ENCODE assay signal across 31 cellular contexts in genomic region chr11:37422511-37422910, GRCh38.
"Had no signal": no experiment of that assay in that cellular context is flagged by ENCODE, and none has a peak within 500 bp of the region (broad histone marks: within the 10 kb centered on the region; RNA-seq: fewer than 3 reads in every experiment).

No MANE protein-coding gene starts in this region.

- H3K36me3 Mint-ChIP-seq: activated CD4-positive, alpha-beta memory T cell treated with anti-CD3 and anti-CD28 coated beads for 36 hours; activated CD8-positive, alpha-beta memory T cell treated with anti-CD3 and anti-CD28 coated beads, Interleukin-2, amount 10 ng/mL, durations not matched to agents 7 days and 5 days; activated naive CD4-positive, alpha-beta T cell treated with anti-CD3 and anti-CD28 coated beads, Interleukin-2, amount 10 ng/mL, durations not matched to agents 7 days and 5 days; activated naive CD8-positive, alpha-beta T cell treated with anti-CD3 and anti-CD28 coated beads, Interleukin-2, amount 10 ng/mL, durations not matched to agents 7 days and 5 days had no signal

- H3K36me3 ChIP-seq: brain microvascular endothelial cell, esophagus squamous epithelium, gastroesophageal sphincter, heart right ventricle had no signal

- H3K27ac ChIP-seq: brain microvascular endothelial cell, epithelial cell of prostate, esophagus squamous epithelium, gastroesophageal sphincter, heart right ventricle had no signal

- H3K27me3 ChIP-seq: brain microvascular endothelial cell, esophagus squamous epithelium, gastroesophageal sphincter, heart right ventricle had no signal

- H3K27me3 Mint-ChIP-seq: activated CD4-positive, alpha-beta memory T cell treated with anti-CD3 and anti-CD28 coated beads for 36 hours; activated CD4-positive, alpha-beta T cell treated with anti-CD3 and anti-CD28 coated beads for 36 hours; activated CD4-positive, alpha-beta T cell treated with anti-CD3 and anti-CD28 coated beads, Interleukin-2, amount 10 ng/mL, durations not matched to agents 24 days and 14 days; activated CD8-positive, alpha-beta memory T cell treated with anti-CD3 and anti-CD28 coated beads, Interleukin-2, amount 10 ng/mL, durations not matched to agents 7 days and 5 days; activated naive CD4-positive, alpha-beta T cell treated with anti-CD3 and anti-CD28 coated beads, Interleukin-2, amount 10 ng/mL, durations not matched to agents 7 days and 5 days; activated naive CD8-positive, alpha-beta T cell treated with anti-CD3 and anti-CD28 coated beads, Interleukin-2, amount 10 ng/mL, durations not matched to agents 7 days and 5 days; effector memory CD8-positive, alpha-beta T cell had no signal

- H3K27ac Mint-ChIP-seq: activated CD4-positive, alpha-beta memory T cell treated with anti-CD3 and anti-CD28 coated beads for 36 hours; activated CD4-positive, alpha-beta T cell treated with anti-CD3 and anti-CD28 coated beads for 36 hours; activated CD4-positive, alpha-beta T cell treated with anti-CD3 and anti-CD28 coated beads, Interleukin-2, amount 10 ng/mL, durations not matched to agents 24 days and 14 days; activated CD8-positive, alpha-beta memory T cell treated with anti-CD3 and anti-CD28 coated beads, Interleukin-2, amount 10 ng/mL, durations not matched to agents 7 days and 5 days; activated CD8-positive, alpha-beta T cell treated with anti-CD3 and anti-CD28 coated beads, Interleukin-2, amount 10 ng/mL, durations not matched to agents 7 days and 5 days; activated naive CD4-positive, alpha-beta T cell treated with anti-CD3 and anti-CD28 coated beads, Interleukin-2, amount 10 ng/mL, durations not matched to agents 7 days and 5 days; activated naive CD4-positive, alpha-beta T cell treated with anti-CD3 and anti-CD28 coated beads, Interleukin-2, amount 50 U/mL, for 72 hours; activated naive CD8-positive, alpha-beta T cell treated with anti-CD3 and anti-CD28 coated beads, Interleukin-2, amount 10 ng/mL, durations not matched to agents 7 days and 5 days; effector memory CD8-positive, alpha-beta T cell had no signal

- H3K4me3 Mint-ChIP-seq: activated CD4-positive, alpha-beta memory T cell treated with anti-CD3 and anti-CD28 coated beads for 36 hours; activated CD4-positive, alpha-beta T cell treated with anti-CD3 and anti-CD28 coated beads for 36 hours; activated CD4-positive, alpha-beta T cell treated with anti-CD3 and anti-CD28 coated beads, Interleukin-2, amount 10 ng/mL, durations not matched to agents 24 days and 14 days; activated CD8-positive, alpha-beta memory T cell treated with anti-CD3 and anti-CD28 coated beads, Interleukin-2, amount 10 ng/mL, durations not matched to agents 7 days and 5 days; activated CD8-positive, alpha-beta T cell treated with anti-CD3 and anti-CD28 coated beads, Interleukin-2, amount 10 ng/mL, durations not matched to agents 7 days and 5 days; activated naive CD4-positive, alpha-beta T cell treated with anti-CD3 and anti-CD28 coated beads, Interleukin-2, amount 10 ng/mL, durations not matched to agents 7 days and 5 days; activated naive CD8-positive, alpha-beta T cell treated with anti-CD3 and anti-CD28 coated beads, Interleukin-2, amount 10 ng/mL, durations not matched to agents 7 days and 5 days; effector memory CD8-positive, alpha-beta T cell had no signal

- H3K4me1 ChIP-seq: esophagus squamous epithelium, gastroesophageal sphincter, heart right ventricle had no signal

- DNase-seq: activated CD4-positive, alpha-beta memory T cell treated with anti-CD3 and anti-CD28 coated beads for 36 hours; activated CD4-positive, alpha-beta T cell treated with anti-CD3 and anti-CD28 coated beads for 36 hours; activated CD4-positive, alpha-beta T cell treated with anti-CD3 and anti-CD28 coated beads, Interleukin-2, amount 10 ng/mL, durations not matched to agents 24 days and 14 days; activated CD4-positive, CD25-positive, alpha-beta regulatory T cell; activated CD4-positive, CD25-positive, alpha-beta regulatory T cell treated with anti-CD3 and anti-CD28 coated beads, Interleukin-2, amount 50 U/mL, for 72 hours; activated CD8-positive, alpha-beta memory T cell treated with anti-CD3 and anti-CD28 coated beads, Interleukin-2, amount 10 ng/mL, durations not matched to agents 7 days and 5 days; activated CD8-positive, alpha-beta memory T cell treated with anti-CD3 and anti-CD28 coated beads, Interleukin-2, amount 50 U/mL, for 4 hours; activated CD8-positive, alpha-beta T cell treated with anti-CD3 and anti-CD28 coated beads, Interleukin-2, amount 10 ng/mL, durations not matched to agents 7 days and 5 days; activated gamma-delta T cell; activated naive CD4-positive, alpha-beta T cell; activated naive CD4-positive, alpha-beta T cell treated with anti-CD3 and anti-CD28 coated beads, Interleukin-2, amount 10 ng/mL, durations not matched to agents 7 days and 5 days; activated naive CD8-positive, alpha-beta T cell treated with anti-CD3 and anti-CD28 coated beads, Interleukin-2, amount 10 ng/mL, durations not matched to agents 7 days and 5 days; activated T-cell treated with anti-CD3 and anti-CD28 coated beads, Interleukin-2, amount 50 U/mL, for 1 hour; activated T-cell treated with anti-CD3 and anti-CD28 coated beads, Interleukin-2, amount 50 U/mL, for 48 hours; amniotic stem cell; anterior cingulate cortex; brain microvascular endothelial cell; caudate nucleus; cortex of kidney; dermis blood vessel endothelial cell; effector CD4-positive, alpha-beta T cell; effector memory CD8-positive, alpha-beta T cell; esophagus squamous epithelium; foreskin melanocyte; heart right ventricle; T-helper 2 cell had no signal

- H3K4me3 ChIP-seq: esophagus squamous epithelium, gastroesophageal sphincter, heart right ventricle had no signal

- FAIRE-seq: astrocyte, colon had no signal

- H3K4me1 Mint-ChIP-seq: activated CD4-positive, alpha-beta T cell treated with anti-CD3 and anti-CD28 coated beads for 36 hours; activated CD4-positive, alpha-beta T cell treated with anti-CD3 and anti-CD28 coated beads, Interleukin-2, amount 10 ng/mL, durations not matched to agents 24 days and 14 days; activated CD8-positive, alpha-beta memory T cell treated with anti-CD3 and anti-CD28 coated beads, Interleukin-2, amount 10 ng/mL, durations not matched to agents 7 days and 5 days; activated naive CD4-positive, alpha-beta T cell treated with anti-CD3 and anti-CD28 coated beads, Interleukin-2, amount 10 ng/mL, durations not matched to agents 7 days and 5 days; activated naive CD8-positive, alpha-beta T cell treated with anti-CD3 and anti-CD28 coated beads, Interleukin-2, amount 10 ng/mL, durations not matched to agents 7 days and 5 days had no signal

- ATAC-seq: activated CD4-positive, alpha-beta T cell treated with anti-CD3 and anti-CD28 coated beads for 36 hours; activated CD8-positive, alpha-beta memory T cell treated with anti-CD3 and anti-CD28 coated beads, Interleukin-2, amount 10 ng/mL, durations not matched to agents 7 days and 5 days; activated CD8-positive, alpha-beta T cell treated with anti-CD3 and anti-CD28 coated beads, Interleukin-2, amount 10 ng/mL, durations not matched to agents 7 days and 5 days; activated naive CD4-positive, alpha-beta T cell treated with anti-CD3 and anti-CD28 coated beads, Interleukin-2, amount 50 U/mL, for 72 hours; effector memory CD8-positive, alpha-beta T cell; gastroesophageal sphincter; heart right ventricle had no signal
